In genomic region chr4:180940680-180941079, GRCh38 we compare ENCODE assay signal across 35 cellular contexts.
"Had no signal": no experiment of that assay in that cellular context is flagged by ENCODE, and none has a peak within 500 bp of the region (broad histone marks: within the 10 kb centered on the region; RNA-seq: fewer than 3 reads in every experiment).

No MANE protein-coding gene starts in this region.

- DNase-seq: Karpas-422, Kasumi-1, MG63, MM.1S, MV-4-11, NCI-H1048, NCI-H1092, NCI-H1092 treated with DMSO at 0.1 percent for 48 hours, NCI-H1105, NCI-H1105 treated with DMSO at 0.1 percent for 48 hours, NCI-H1417, NCI-H1417 treated with DMSO at 0.1 percent for 48 hours, NCI-H1436, NCI-H1436 treated with DMSO at 0.1 percent for 48 hours, NCI-H146, NCI-H1694, NCI-H1694 treated with DMSO at 0.1 percent for 48 hours, NCI-H187, NCI-H187 treated with DMSO at 0.1 percent for 48 hours, NCI-H1930, NCI-H2029, NCI-H2029 treated with DMSO at 0.1 percent for 48 hours, NCI-H2081, NCI-H2081 treated with DMSO at 0.1 percent for 48 hours, NCI-H2107, NCI-H2171, NCI-H2171 treated with DMSO at 0.1 percent for 48 hours, NCI-H2227 treated with DMSO at 0.1 percent for 48 hours, NCI-H226, NCI-H345, NCI-H446, NCI-H446 treated with DMSO at 0.1 percent for 48 hours, NCI-H510A, NCI-H510A treated with DMSO at 0.1 percent for 48 hours, NCI-H524 had no signal

- H3K36me3 ChIP-seq: MG63 had no signal

- H3K27me3 ChIP-seq: MG63 had no signal

- H3K4me3 ChIP-seq: MG63 had no signal

- H3K9me3 ChIP-seq: MG63 had no signal
